ENCODE assay signal across 14 cellular contexts in genomic region chr21:41071410-41071809, GRCh38.
DNase-seq lines count a peak whose midpoint lies in the region; ATAC-seq, FAIRE-seq and TF ChIP-seq lines count a peak whose summit lies in the region.
"Had no signal": no experiment of that assay in that cellular context is flagged by ENCODE, and none has a peak within 500 bp of the region (broad histone marks: within the 10 kb centered on the region; RNA-seq: fewer than 3 reads in every experiment).

No MANE protein-coding gene starts in this region.

- peak; percentile 27 for DNase-seq in cardiac septum (ENCODE audit: low spot score)
- no peak for DNase-seq in left cardiac atrium
- peak; percentile 15 for DNase-seq in NB4 (ENCODE audit: low read depth)
- no peak for DNase-seq in bronchial epithelial cell (ENCODE audit: low read depth)
- DNase-seq in stimulated activated CD8-positive, alpha-beta memory T cell treated with anti-CD3 and anti-CD28 coated beads, Interleukin-4, amount 100 ng/mL, for 48 hours = peak; percentile 31
- no peak for DNase-seq in CD1c-positive myeloid dendritic cell (ENCODE audit: extremely low spot score)
- DNase-seq: amniotic stem cell; gastrocnemius medialis; kidney glomerular epithelial cell; naive thymus-derived CD8-positive, alpha-beta T cell; NCI-H2227 treated with DMSO at 0.1 percent for 48 hours; SHP77 treated with DMSO at 0.1 percent for 48 hours had no signal

- H3K36me3 ChIP-seq in bronchial epithelial cell (ENCODE audit: control insufficient read depth, insufficient read depth, low read length) = no peaks in the 10 kb centered on the region
- H3K36me3 ChIP-seq: gastrocnemius medialis had no signal

- ATAC-seq in left cardiac atrium (no peak), GM21723 (IDR thresholded peaks at IDR 0.05; ENCODE audit: unreplicated experiment) (no peak), HG02763 (IDR thresholded peaks at IDR 0.05; ENCODE audit: unreplicated experiment) (no peak)
- ATAC-seq: gastrocnemius medialis; naive thymus-derived CD8-positive, alpha-beta T cell had no signal

- intact Hi-C loops in cardiac septum (cut with DNase I) = no loop called here
- intact Hi-C loops in left cardiac atrium (cut with DNase I) = loop anchor here in 1 of 2 donors (5.0 kb wide), 1 partner anchor 929 kb away; no protein-coding TSS in a partner anchor

- H3K27me3 ChIP-seq in bronchial epithelial cell (ENCODE audit: control insufficient read depth, insufficient read depth, low read length) = no peaks in the 10 kb centered on the region

- FAIRE-seq in bronchial epithelial cell (lab: Jason Lieb, UNC) = no peak

- TF ChIP-seq POLR2A in NB4 (IDR thresholded peaks at IDR 0.05; ENCODE audit: extremely low read depth, insufficient read length) = no peak

- H3K4me3 ChIP-seq in NB4 (ENCODE audit: low read depth, low read length) (no peak overlapping the region), bronchial epithelial cell (ENCODE audit: low read depth, low read length) (no peak overlapping the region)
- H3K4me3 ChIP-seq: gastrocnemius medialis had no signal

- TF ChIP-seq CTCF in NB4 (IDR thresholded peaks at IDR 0.05; ENCODE audit: low read depth, low read length) (peak; percentile 47), bronchial epithelial cell (IDR thresholded peaks at IDR 0.05; ENCODE audit: insufficient read depth, low read length, severe bottlenecking) (peak; percentile 19)

Comparison
In these comparisons a context has a peak if more than half of its experiments do, and no peak if none do; other contexts are left out.
1. DNase-seq: peak in cardiac septum (single experiment), NB4 (single experiment) and stimulated activated CD8-positive, alpha-beta memory T cell treated with anti-CD3 and anti-CD28 coated beads, Interleukin-4, amount 100 ng/mL, for 48 hours (single experiment); none in left cardiac atrium (single experiment), bronchial epithelial cell (single experiment) and CD1c-positive myeloid dendritic cell (single experiment).